Comparison of ENCODE assay signal across 12 cellular contexts in the genomic region with DNA sequence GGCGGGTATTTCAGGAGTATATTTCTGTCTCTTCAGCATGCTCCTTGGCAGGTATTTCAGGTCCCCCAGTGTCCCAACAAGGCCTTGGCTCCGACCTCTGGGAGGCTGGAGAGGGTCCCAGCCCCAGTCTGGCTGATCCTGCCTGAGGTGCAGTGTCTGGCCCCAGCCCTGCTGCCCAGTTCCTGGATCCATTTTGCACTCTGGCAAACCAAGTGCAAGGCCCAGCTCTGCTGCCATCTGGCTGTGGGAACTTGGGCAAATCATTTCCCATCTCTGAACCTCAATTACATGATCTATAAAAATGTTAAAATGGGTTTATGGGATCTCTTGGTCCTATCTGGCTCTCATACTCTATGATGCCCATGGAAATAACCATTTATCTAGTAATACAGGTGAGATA.
DNase-seq lines count a peak whose midpoint lies in the region; ATAC-seq, FAIRE-seq and TF ChIP-seq lines count a peak whose summit lies in the region.
"Had no signal": no experiment of that assay in that cellular context is flagged by ENCODE, and none has a peak within 500 bp of the region (broad histone marks: within the 10 kb centered on the region; RNA-seq: fewer than 3 reads in every experiment).

No MANE protein-coding gene starts in this region.

- no peak overlapping the region for H4K8ac ChIP-seq in IMR-90 (ENCODE audit: low read depth in 2 of 2, low read length in 2 of 2)

- CTCF ChIA-PET in BJ (lab: Yijun Ruan, JAX) = interaction anchor here (0.8 to 2.0 kb wide), 4 partner anchors 99 to 315 kb away, joined by 3 to 10 read pairs (median 4); no protein-coding TSS in a partner anchor
- CTCF ChIA-PET in IMR-90 (lab: Yijun Ruan, JAX) = no interaction called here
- CTCF ChIA-PET in HepG2 (lab: Yijun Ruan, JAX; ENCODE audit: low intra/inter-chr PET ratio, low total read pairs) = interaction anchor here (0.7 to 1.4 kb wide), 2 partner anchors 308 to 315 kb away, joined by 3 to 5 read pairs; no protein-coding TSS in a partner anchor

- no peaks in the 10 kb centered on the region for H3K9me1 ChIP-seq in IMR-90 (ENCODE audit: insufficient read depth, low read length)

- TF ChIP-seq POLR2A in IMR-90 (IDR thresholded peaks at IDR 0.05; ENCODE audit: low read depth, low read length) = no peak
- TF ChIP-seq POLR2A in HepG2 (IDR thresholded peaks at IDR 0.05; ENCODE audit: insufficient read depth in 1 of 2, low read depth in 2 of 2, low read length in 2 of 2) = no peak

- no peak overlapping the region for H4K5ac ChIP-seq in IMR-90 (ENCODE audit: low read depth, low read length)

- H3K4me3 ChIP-seq in BJ (ENCODE audit: low read depth, low read length) = no peak overlapping the region
- H3K4me3 ChIP-seq in IMR-90 (ENCODE audit: insufficient read depth, low read depth, low read length) = no peak overlapping the region
- no peak overlapping the region for H3K4me3 ChIP-seq in astrocyte (ENCODE audit: insufficient read depth, low read depth, low read length)
- H3K4me3 ChIP-seq in HepG2 (replicated peaks in 1 of 3; ENCODE audit: insufficient read depth in 1 of 3, low read depth in 2 of 3, low read length in 3 of 3) = no peak overlapping the region
- H3K4me3 ChIP-seq: HAP-1 had no signal

- no peak overlapping the region for H3K18ac ChIP-seq in IMR-90 (ENCODE audit: low read depth, low read length)

- DNase-seq in BJ (ENCODE audit: low read depth) = no peak
- peak; percentile 4 for DNase-seq in IMR-90
- no peak for DNase-seq in astrocyte (ENCODE audit: low read depth)
- DNase-seq in HepG2 (ENCODE audit: low spot score) = no peak
- DNase-seq in activated CD8-positive, alpha-beta memory T cell treated with anti-CD3 and anti-CD28 coated beads for 24 hours = no peak
- DNase-seq in SIG-M5 treated with dmso at 0.1 percent for 504 hours (lab: John Stamatoyannopoulos, UW; ENCODE audit: unreplicated experiment) = no peak
- no peak for DNase-seq in H4 (ENCODE audit: low spot score)
- no peak for DNase-seq in G401 (ENCODE audit: low spot score)
- DNase-seq: activated CD4-positive, alpha-beta T cell treated with anti-CD3 and anti-CD28 coated beads for 4 hours; naive B cell had no signal

- 0% methylated on average over 1 of the region's 2 CpGs; no CpG with 5 or more reads in 1 of the 2 experiments for WGBS in IMR-90 (ENCODE audit: extremely low coverage in 2 of 2, insufficient read length in 1 of 2), 2 experiments
- WGBS in HepG2 (ENCODE audit: low lambda C conversion rate) = 21% methylated on average over 2 of the region's 2 CpGs

- in situ Hi-C loops in IMR-90 (cut with MboI; ENCODE audit: low sequenced_read_pairs) = no loop called here
- in situ Hi-C loops in HepG2 (cut with HindIII; ENCODE audit: extremely low pct_ligation_motif_present, low pct_unique_long_range_greater_than_20kb) = loop anchor here (10.0 kb wide), 1 partner anchor 311 kb away; no protein-coding TSS in a partner anchor
- in situ Hi-C loops in G401 (cut with HindIII; ENCODE audit: low sequenced_read_pairs) = no loop called here

- H3K79me2 ChIP-seq in astrocyte (ENCODE audit: insufficient read depth, low read length) (no peaks in the 10 kb centered on the region), HepG2 (ENCODE audit: insufficient read depth, low read length) (no peaks in the 10 kb centered on the region)

- H3K4me2 ChIP-seq in IMR-90 (ENCODE audit: low read depth, low read length) = no peak overlapping the region
- H3K4me2 ChIP-seq in astrocyte (ENCODE audit: low read length) = no peak overlapping the region
- no peak overlapping the region for H3K4me2 ChIP-seq in HepG2 (ENCODE audit: low read depth, low read length)

- H4K20me1 ChIP-seq in IMR-90 (ENCODE audit: insufficient read depth, low read length) (no peaks in the 10 kb centered on the region), astrocyte (ENCODE audit: insufficient read depth, low read length) (no peaks in the 10 kb centered on the region), HepG2 (ENCODE audit: insufficient read depth, low read length) (no peaks in the 10 kb centered on the region)

- ATAC-seq in IMR-90 (ENCODE audit: low read depth) = no peak
- 0 out of 3 replicates have a peak, but pooled peaks have one; percentile 37 for ATAC-seq in HepG2

- H3K9me3 Mint-ChIP-seq in astrocyte (ENCODE audit: unreplicated experiment) = peaks cover 6% of the 10 kb centered on the region
- H3K9me3 Mint-ChIP-seq: dendritic cell treated with granulocyte-macrophage colony-stimulating factor and Interleukin-4, amounts not matched to agents 40 ng/mL and 50 ng/mL, for 4 days; naive B cell had no signal

- no peak overlapping the region for H2AK9ac ChIP-seq in IMR-90 (replicated peaks; ENCODE audit: low read depth, low read length, poor library complexity)

- no peaks in the 10 kb centered on the region for H3K4me1 ChIP-seq in IMR-90 (ENCODE audit: control insufficient read depth, insufficient read depth, low read length)
- no peaks in the 10 kb centered on the region for H3K4me1 ChIP-seq in astrocyte (ENCODE audit: insufficient read depth, low read length)
- no peaks in the 10 kb centered on the region for H3K4me1 ChIP-seq in HepG2 (ENCODE audit: insufficient read depth, low read length)
- H3K4me1 ChIP-seq: HAP-1 had no signal

- no peaks in the 10 kb centered on the region for H3K79me1 ChIP-seq in IMR-90 (ENCODE audit: low read depth in 1 of 2, low read length in 2 of 2)

- POLR2A ChIA-PET in BJ (lab: Charles Lee) = no interaction called here
- POLR2A ChIA-PET in IMR-90 (lab: Charles Lee; ENCODE audit: unreplicated experiment) = no interaction called here
- POLR2A ChIA-PET in HepG2 (lab: Yijun Ruan, JAX) = no interaction called here

- intact Hi-C loops in IMR-90 (cut with micrococcal nuclease) (loop anchor here (1.0 kb wide), 1 partner anchor 115 kb away; no protein-coding TSS in a partner anchor), HepG2 (cut with micrococcal nuclease; ENCODE audit: unreplicated experiment) (no loop called here)

- H3K14ac ChIP-seq in IMR-90 (replicated peaks; ENCODE audit: low read depth, low read length) = no peak overlapping the region

- H3K23ac ChIP-seq in IMR-90 (ENCODE audit: low read depth, low read length) = no peak overlapping the region

- peaks cover 22% of the 10 kb centered on the region for H3K27me3 Mint-ChIP-seq in astrocyte (ENCODE audit: low read depth, unreplicated experiment)

- no peaks in the 10 kb centered on the region for H3K36me3 Mint-ChIP-seq in astrocyte (ENCODE audit: low read depth, unreplicated experiment)
- H3K36me3 Mint-ChIP-seq: naive B cell had no signal

- H2AFZ ChIP-seq in IMR-90 (replicated peaks; ENCODE audit: low read length, poor library complexity) = no peak overlapping the region
- H2AFZ ChIP-seq in astrocyte (ENCODE audit: low read depth, low read length) = no peak overlapping the region
- no peak overlapping the region for H2AFZ ChIP-seq in HepG2 (ENCODE audit: low read length)

- H3K4me1 Mint-ChIP-seq in astrocyte (ENCODE audit: low read depth, unreplicated experiment) = no peaks in the 10 kb centered on the region
- H3K4me1 Mint-ChIP-seq: naive B cell had no signal

- peak; percentile 50 for TF ChIP-seq CTCF in BJ (IDR thresholded peaks at IDR 0.05; ENCODE audit: insufficient read depth, low read depth, low read length)
- peak; percentile 37 for TF ChIP-seq CTCF in IMR-90 (conservative IDR thresholded peaks at IDR 0.05; ENCODE audit: low read depth, low read length)
- TF ChIP-seq CTCF in astrocyte (IDR thresholded peaks at IDR 0.05; ENCODE audit: insufficient read depth, low read depth, low read length) = peak; percentile 26
- peak; percentile 44 for TF ChIP-seq CTCF in HepG2 (CRISPR knock-in tag; IDR thresholded peaks at IDR 0.05)

- H2BK5ac ChIP-seq in IMR-90 (ENCODE audit: low read depth, low read length, poor library complexity, severe bottlenecking) = no peak overlapping the region

- H3K9me3 ChIP-seq in IMR-90 (ENCODE audit: control insufficient read depth, insufficient read depth, low read length) = no peaks in the 10 kb centered on the region
- no peaks in the 10 kb centered on the region for H3K9me3 ChIP-seq in astrocyte (ENCODE audit: insufficient read depth, low read depth, low read length)
- H3K9me3 ChIP-seq in HepG2 (ENCODE audit: low read length) = no peaks in the 10 kb centered on the region
- H3K9me3 ChIP-seq: HAP-1 had no signal

- H2BK15ac ChIP-seq in IMR-90 (ENCODE audit: low read depth, low read length) = no peak overlapping the region

- no peak for TF ChIP-seq EP300 in HepG2 (IDR thresholded peaks at IDR 0.05; ENCODE audit: low read depth in 2 of 2, low read length in 2 of 2)
- no peak for TF ChIP-seq EP300 in HepG2 (CRISPR knock-in tag; IDR thresholded peaks at IDR 0.05; ENCODE audit: borderline replicate concordance)

- H2AK5ac ChIP-seq in IMR-90 (ENCODE audit: low read depth, low read length) = no peak overlapping the region

- H2BK120ac ChIP-seq in IMR-90 (ENCODE audit: low read depth, low read length) = no peak overlapping the region

- FAIRE-seq in astrocyte (lab: Jason Lieb, UNC) (no peak), HepG2 (lab: Jason Lieb, UNC) (no peak)

- H3K9ac ChIP-seq in IMR-90 (ENCODE audit: low read depth, low read length) (no peak overlapping the region), astrocyte (ENCODE audit: low read length) (no peak overlapping the region), HepG2 (ENCODE audit: insufficient read depth, low read depth, low read length) (no peak overlapping the region)

- H3K27me3 ChIP-seq in BJ (ENCODE audit: control insufficient read depth, insufficient read depth, low read length) = peaks cover 11% of the 10 kb centered on the region
- peaks cover 29% of the 10 kb centered on the region for H3K27me3 ChIP-seq in IMR-90 (ENCODE audit: control insufficient read depth, insufficient read depth, low read length)
- peaks cover 15% of the 10 kb centered on the region for H3K27me3 ChIP-seq in astrocyte (ENCODE audit: insufficient read depth, low read length)
- H3K27me3 ChIP-seq in HepG2 (ENCODE audit: control insufficient read depth in 1 of 2, insufficient read depth in 2 of 2, low read length in 2 of 2) = peaks cover 1 to 41% of the 10 kb centered on the region in 2 experiments; a peak in 4 of 5 replicates

- no peak overlapping the region for H3K56ac ChIP-seq in IMR-90 (ENCODE audit: extremely low read depth, insufficient read depth, low read length)

- dilution Hi-C loops in IMR-90 (cut with HindIII; ENCODE audit: low sequenced_read_pairs, unreplicated experiment) = no loop called here

- no peak overlapping the region for H3K4ac ChIP-seq in IMR-90 (ENCODE audit: low read depth, low read length)

- H3K27ac ChIP-seq in IMR-90 (ENCODE audit: insufficient read depth, low read length) (no peak overlapping the region), astrocyte (ENCODE audit: low read depth, low read length) (no peak overlapping the region), HepG2 (ENCODE audit: extremely low read length, insufficient read depth, low read length) (no peak overlapping the region)

- H3K4me3 Mint-ChIP-seq in astrocyte (ENCODE audit: unreplicated experiment) = no peak overlapping the region
- H3K4me3 Mint-ChIP-seq: dendritic cell treated with granulocyte-macrophage colony-stimulating factor and Interleukin-4, amounts not matched to agents 40 ng/mL and 50 ng/mL, for 4 days; naive B cell had no signal

- no peak overlapping the region for H4K91ac ChIP-seq in IMR-90 (ENCODE audit: insufficient read depth, low read depth, low read length)

- H2BK20ac ChIP-seq in IMR-90 (ENCODE audit: low read depth, low read length) = no peak overlapping the region

- no peaks in the 10 kb centered on the region for H3K36me3 ChIP-seq in BJ (ENCODE audit: control insufficient read depth, insufficient read depth, low read length)
- H3K36me3 ChIP-seq in IMR-90 (ENCODE audit: control insufficient read depth, insufficient read depth, low read length) = no peaks in the 10 kb centered on the region
- H3K36me3 ChIP-seq in astrocyte (ENCODE audit: insufficient read depth, low read length) = no peaks in the 10 kb centered on the region
- no peaks in the 10 kb centered on the region for H3K36me3 ChIP-seq in HepG2 (replicated peaks in 1 of 2; ENCODE audit: control insufficient read depth in 1 of 2, insufficient read depth in 2 of 2, low read length in 2 of 2)
- H3K36me3 ChIP-seq: HAP-1 had no signal

- H3K27ac Mint-ChIP-seq in astrocyte (ENCODE audit: unreplicated experiment) = no peak overlapping the region
- H3K27ac Mint-ChIP-seq: dendritic cell treated with granulocyte-macrophage colony-stimulating factor and Interleukin-4, amounts not matched to agents 40 ng/mL and 50 ng/mL, for 4 days; naive B cell had no signal

- TF ChIP-seq RAD21 in IMR-90 (IDR thresholded peaks at IDR 0.05; ENCODE audit: low read length) = peak; percentile 46; the same call in 1 of the 2 replicates
- TF ChIP-seq RAD21 in HepG2 (CRISPR knock-in tag; IDR thresholded peaks at IDR 0.05) = no peak

- BruUV-seq in IMR-90 (replicated peaks; lab: Mats Ljungman, UMichigan) (no TSS peak), HepG2 (replicated peaks; lab: Mats Ljungman, UMichigan) (no TSS peak)
